ENCODE assay signal across 14 cellular contexts in genomic region chr3:99429501-99429900, GRCh38.
"Had no signal": no experiment of that assay in that cellular context is flagged by ENCODE, and none has a peak within 500 bp of the region (broad histone marks: within the 10 kb centered on the region; RNA-seq: fewer than 3 reads in every experiment).

No MANE protein-coding gene starts in this region.

- H3K4me3 ChIP-seq: prostate gland, sigmoid colon had no signal

- DNase-seq: activated CD4-positive, alpha-beta memory T cell treated with anti-CD3 and anti-CD28 coated beads, Interleukin-2, amount 10 ng/mL, durations not matched to agents 7 days and 5 days; activated gamma-delta T cell; activated naive CD8-positive, alpha-beta T cell treated with anti-CD3 and anti-CD28 coated beads for 36 hours; activated T-cell treated with anti-CD3 and anti-CD28 coated beads, Interleukin-2, amount 50 U/mL, for 48 hours; anterior cingulate cortex; hippocampal formation; left colon; natural killer cell; nucleus accumbens; sigmoid colon; stimulated activated naive CD4-positive, alpha-beta T cell; T-cell; T1000 had no signal

- ATAC-seq: left colon, natural killer cell, T-cell had no signal
